In genomic region chr2:70140978-70141753, GRCh38 we compare ENCODE assay signal across 8 cellular contexts. TPM values are rescaled to one million over a fixed set of nuclear protein-coding genes. Genes with fewer than 3 reads are reported as not detected.
A peak's percentile ranks its signal among the peaks of the same experiment; 100 is the strongest.
DNase-seq lines count a peak whose midpoint lies in the region; ATAC-seq and TF ChIP-seq lines count a peak whose summit lies in the region.

No MANE protein-coding gene starts in this region.

- H3K27me3 Mint-ChIP-seq in activated naive CD8-positive, alpha-beta T cell treated with anti-CD3 and anti-CD28 coated beads for 36 hours: no peaks in the 10 kb centered on the region

- no peaks in the 10 kb centered on the region for H3F3A ChIP-seq in PC-3 (ENCODE audit: low read length, unreplicated experiment)

- no peaks in the 10 kb centered on the region for H3K9me2 ChIP-seq in PC-3 (replicated peaks; ENCODE audit: low read length)

- H3K36me3 Mint-ChIP-seq in activated naive CD8-positive, alpha-beta T cell treated with anti-CD3 and anti-CD28 coated beads for 36 hours: peaks cover 5% of the 10 kb centered on the region

- POLR2A ChIA-PET in PC-3 (lab: Charles Lee; ENCODE audit: unreplicated experiment): interaction anchor here (0.7 kb wide), 1 partner anchor 225 kb away, joined by 4 read pairs; no protein-coding TSS in a partner anchor

- peak; percentile 62 for TF ChIP-seq CTCF in PC-3 (conservative IDR thresholded peaks at IDR 0.05; ENCODE audit: low read depth, low read length)
- TF ChIP-seq CTCF in right atrium auricular region (IDR thresholded peaks at IDR 0.05): peak in 1 of 2 donors; percentile 19

- no peaks in the 10 kb centered on the region for H3K9me3 Mint-ChIP-seq in activated naive CD8-positive, alpha-beta T cell treated with anti-CD3 and anti-CD28 coated beads for 36 hours

- ATAC-seq in GM19035 (IDR thresholded peaks at IDR 0.05; ENCODE audit: unreplicated experiment) (peak; percentile 29), HG03469 (IDR thresholded peaks at IDR 0.05; ENCODE audit: unreplicated experiment) (peak; percentile 28), PC-3 (peak; percentile 4; the same call in 1 of the 2 replicates)

- H2AFZ ChIP-seq in PC-3 (ENCODE audit: low read length): no peak overlapping the region

- H3K4me1 Mint-ChIP-seq in activated naive CD8-positive, alpha-beta T cell treated with anti-CD3 and anti-CD28 coated beads for 36 hours: peaks cover 62% of the 10 kb centered on the region

- H3K9me3 ChIP-seq in PC-3 (ENCODE audit: low read length) (no peaks in the 10 kb centered on the region), right atrium auricular region (no peaks in the 10 kb centered on the region)

- CTCF ChIA-PET in PC-3 (lab: Charles Lee): no interaction called here

- H3K4me2 ChIP-seq in PC-3 (ENCODE audit: low read length): peak overlapping the region; percentile 83

- peaks cover 6% of the 10 kb centered on the region; the same call in 1 of the 2 replicates for H3K79me2 ChIP-seq in PC-3 (ENCODE audit: low read length)

- H3K27me3 ChIP-seq in PC-3 (ENCODE audit: low read length): no peaks in the 10 kb centered on the region
- no peaks in the 10 kb centered on the region for H3K27me3 ChIP-seq in right atrium auricular region

- peak overlapping the region; percentile 84 for H3K4me3 Mint-ChIP-seq in activated naive CD8-positive, alpha-beta T cell treated with anti-CD3 and anti-CD28 coated beads for 36 hours

- H3K36me3 ChIP-seq in PC-3 (ENCODE audit: low read depth, low read length): no peaks in the 10 kb centered on the region
- no peaks in the 10 kb centered on the region for H3K36me3 ChIP-seq in right atrium auricular region

- peaks cover 30% of the 10 kb centered on the region for H3K4me1 ChIP-seq in PC-3 (ENCODE audit: insufficient read depth, low read length)
- H3K4me1 ChIP-seq in right atrium auricular region: peaks cover 0 to 28% of the 10 kb centered on the region in 2 donors

- H3K4me3 ChIP-seq in PC-3 (ENCODE audit: low read length) (peak overlapping the region; percentile 63), right atrium auricular region (peak overlapping the region; percentile 54 to 72)

- H4K20me1 ChIP-seq in PC-3 (ENCODE audit: low read length): no peaks in the 10 kb centered on the region

- BruUV-seq in PC-3 (replicated peaks; lab: Mats Ljungman, UMichigan): no TSS peak

- H3K27ac Mint-ChIP-seq in activated naive CD8-positive, alpha-beta T cell treated with anti-CD3 and anti-CD28 coated beads for 36 hours: peak overlapping the region; percentile 96

- intact Hi-C loops in PC-3 (cut with micrococcal nuclease): no loop called here

- DNase-seq in CD1c-positive myeloid dendritic cell (ENCODE audit: extremely low spot score) (peak; percentile 90), PC-3 (peak; percentile 96), right atrium auricular region (ENCODE audit: low spot score) (peak; percentile 71), retina (peak; percentile 70), NCI-H524 treated with DMSO at 0.1 percent for 48 hours (lab: John Stamatoyannopoulos, UW) (no peak)
- DNase-seq in activated naive CD8-positive, alpha-beta T cell treated with anti-CD3 and anti-CD28 coated beads for 36 hours: peak; percentile 75

- H3K9ac ChIP-seq in PC-3 (ENCODE audit: low read length): peak overlapping the region; percentile 92

- H3K27ac ChIP-seq in PC-3 (ENCODE audit: low read length) (peak overlapping the region; percentile 87), right atrium auricular region (peak overlapping the region; percentile 99 to 100)

RNA-seq across cellular contexts. Expression of gene C2orf42, which starts 49.7 kb away (rescaled TPM):
- total RNA-seq in PC-3 (2014; rRNA removed) (17.1 and 21.1 TPM in 2 replicates), right atrium auricular region (1 to 10 TPM; 9.6 to 9.9 TPM)
- 10 to 100 TPM; 16.0 to 17.4 TPM for total RNA-seq in activated naive CD8-positive, alpha-beta T cell treated with anti-CD3 and anti-CD28 coated beads for 36 hours

RNA-seq across cellular contexts. Expression of gene PCBP1, which starts 53.9 kb away (rescaled TPM):
- total RNA-seq in PC-3 (2014; rRNA removed) (39.2 and 59.7 TPM in 2 replicates), right atrium auricular region (100 to 1,000 TPM; 121 to 147 TPM)
- 100 to 1,000 TPM; 449 to 455 TPM for total RNA-seq in activated naive CD8-positive, alpha-beta T cell treated with anti-CD3 and anti-CD28 coated beads for 36 hours
